23 cellular contexts compared by ENCODE assay signal in the genomic region with DNA sequence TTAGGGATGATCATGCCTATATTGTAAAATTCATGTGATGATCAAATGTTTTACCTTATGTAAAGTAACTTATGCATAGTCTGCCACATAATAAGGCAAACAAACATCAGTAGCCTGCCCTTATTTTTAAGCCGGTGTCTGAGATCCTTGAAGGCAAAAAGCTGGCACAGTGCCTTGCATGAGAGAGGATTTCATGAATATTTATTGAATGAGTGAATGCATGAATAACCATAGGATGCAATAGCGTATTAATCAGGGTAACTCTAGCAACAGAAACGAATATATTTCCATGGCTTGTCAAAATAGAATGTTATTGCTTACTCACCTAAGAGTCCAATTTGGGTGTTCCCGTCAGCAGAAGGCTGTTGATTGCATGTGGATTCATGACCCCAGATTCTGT.
"Had no signal": no experiment of that assay in that cellular context is flagged by ENCODE, and none has a peak within 500 bp of the region (broad histone marks: within the 10 kb centered on the region; RNA-seq: fewer than 3 reads in every experiment).

No MANE protein-coding gene starts in this region.

- H3K4me3 ChIP-seq: cardiac muscle cell, gastroesophageal sphincter, heart left ventricle, prostate gland, suprapubic skin, transverse colon, uterus had no signal

- H3K4me1 ChIP-seq: heart left ventricle, prostate gland, suprapubic skin, uterus had no signal

- H3K27ac ChIP-seq: cardiac muscle cell, epithelial cell of prostate, gastroesophageal sphincter, heart left ventricle, prostate gland, suprapubic skin, transverse colon, uterus had no signal

- DNase-seq: activated B cell treated with CpG ODN at 0.5 μM for 24 hours; activated CD4-positive, alpha-beta memory T cell treated with anti-CD3 and anti-CD28 coated beads, Interleukin-2, amount 10 ng/mL, durations not matched to agents 7 days and 5 days; activated CD4-positive, alpha-beta T cell treated with anti-CD3 and anti-CD28 coated beads for 48 hours; activated CD8-positive, alpha-beta memory T cell treated with anti-CD3 and anti-CD28 coated beads, Interleukin-2, amount 10 ng/mL, durations not matched to agents 7 days and 5 days; activated naive CD4-positive, alpha-beta T cell treated with anti-CD3 and anti-CD28 coated beads for 36 hours; activated T-cell treated with anti-CD3 and anti-CD28 coated beads, Interleukin-2, amount 50 U/mL, for 1 hour; aorta; endodermal cell; heart left ventricle; kidney glomerular epithelial cell; right cardiac atrium; small intestine; stimulated activated CD4-positive, alpha-beta T cell treated with anti-CD3 and anti-CD28 coated beads, Interleukin-15, amount 100 ng/mL, for 24 hours; stimulated activated CD4-positive, alpha-beta T cell treated with anti-CD3 and anti-CD28 coated beads, Interleukin-2, amount 100 ng/mL, for 48 hours; stimulated activated naive CD8-positive, alpha-beta T cell treated with anti-CD3 and anti-CD28 coated beads, Interleukin-15, amount 100 ng/mL, for 72 hours; T-cell; transverse colon; uterus had no signal

- H3K27me3 ChIP-seq: cardiac muscle cell, gastroesophageal sphincter, heart left ventricle, suprapubic skin, transverse colon, uterus had no signal

- H3K9me3 ChIP-seq: prostate gland, suprapubic skin, transverse colon, uterus had no signal

- H3K36me3 ChIP-seq: cardiac muscle cell, gastroesophageal sphincter, heart left ventricle, prostate gland, suprapubic skin, transverse colon, uterus had no signal
